Comparison of ENCODE assay signal across 8 cellular contexts in genomic region chr12:57087689-57088441, GRCh38. TPM values are rescaled to one million over a fixed set of nuclear protein-coding genes. Genes with fewer than 3 reads are reported as not detected.
A peak's percentile ranks its signal among the peaks of the same experiment; 100 is the strongest.
DNase-seq lines count a peak whose midpoint lies in the region; TF ChIP-seq lines count a peak whose summit lies in the region.

No MANE protein-coding gene starts in this region.

- peak overlapping the region; percentile 98 for H3K27ac Mint-ChIP-seq in HFFc6
- peak overlapping the region; percentile 94 for H3K27ac Mint-ChIP-seq in MCF 10A (ENCODE audit: low read depth, unreplicated experiment)

- peak overlapping the region; percentile 88 for H3K4me3 Mint-ChIP-seq in HFFc6
- H3K4me3 Mint-ChIP-seq in MCF 10A (ENCODE audit: unreplicated experiment): peak overlapping the region; percentile 90

- peaks cover 17% of the 10 kb centered on the region for H3K36me3 Mint-ChIP-seq in HFFc6 (ENCODE audit: low read depth)
- peaks cover 38% of the 10 kb centered on the region for H3K36me3 Mint-ChIP-seq in MCF 10A (ENCODE audit: insufficient read depth, unreplicated experiment)

- DNase-seq in GM12865 (ENCODE audit: low read depth) (peak; percentile 93), HFFc6 (peak; percentile 87), NCI-H1048 (lab: John Stamatoyannopoulos, UW) (peak; percentile 39), MCF 10A (ENCODE audit: unreplicated experiment) (peak; percentile 97), islet precursor cell (peak; percentile 100), NCI-H526 treated with DMSO at 0.1 percent for 48 hours (lab: John Stamatoyannopoulos, UW) (no peak)
- DNase-seq in stimulated activated CD4-positive, alpha-beta T cell treated with anti-CD3 and anti-CD28 coated beads, Interleukin-15, amount 100 ng/mL, for 24 hours: peak; percentile 94

- H3K27me3 Mint-ChIP-seq in HFFc6 (ENCODE audit: insufficient read depth): peaks cover 14% of the 10 kb centered on the region
- no peaks in the 10 kb centered on the region for H3K27me3 Mint-ChIP-seq in MCF 10A (ENCODE audit: insufficient read depth, unreplicated experiment)

- H3K9me3 Mint-ChIP-seq in HFFc6 (no peaks in the 10 kb centered on the region), MCF 10A (ENCODE audit: unreplicated experiment) (no peaks in the 10 kb centered on the region)

- CTCF ChIA-PET in MCF 10A (lab: Yijun Ruan, JAX): interaction anchor here (0.8 to 1.6 kb wide), 2 partner anchors 18 to 37 kb away, joined by 4 to 8 read pairs; no protein-coding TSS in a partner anchor

- H3K4me1 Mint-ChIP-seq in HFFc6 (ENCODE audit: low read depth) (peaks cover 54% of the 10 kb centered on the region), MCF 10A (ENCODE audit: insufficient read depth, unreplicated experiment) (peaks cover 31% of the 10 kb centered on the region)

- peak overlapping the region; percentile 99 for H3K4me3 ChIP-seq in GM12865 (ENCODE audit: low read depth, low read length)

- no peak for TF ChIP-seq CTCF in GM12865 (IDR thresholded peaks at IDR 0.05; ENCODE audit: insufficient read depth, low read depth, low read length, missing control alignments)
- no peak for TF ChIP-seq CTCF in HFFc6 (IDR thresholded peaks at IDR 0.05)
- no peak for TF ChIP-seq CTCF in VCaP (conservative IDR thresholded peaks at IDR 0.05)
- TF ChIP-seq CTCF in MCF 10A (IDR thresholded peaks at IDR 0.05; ENCODE audit: unreplicated experiment): no peak

- peak overlapping the region; percentile 96 for H3K27ac ChIP-seq in VCaP

- BruUV-seq in MCF 10A (replicated peaks; lab: Mats Ljungman, UMichigan): TSS peak; percentile 89

- intact Hi-C loops in MCF 10A (cut with micrococcal nuclease): loop anchor here (1.0 kb wide), 1 partner anchor 23 kb away; the partner anchor contains the start of gene STAT6

- POLR2A ChIA-PET in MCF 10A (lab: Yijun Ruan, JAX): interaction anchor here (0.6 to 16.5 kb wide), 33 partner anchors 9 to 1155 kb away, joined by 3 to 610 read pairs (median 4); partner anchors contain the start of genes DDIT3, LRP1, NACA and NEMP1

RNA-seq across cellular contexts. Expression of gene NAB2, which starts 1.0 kb away (rescaled TPM):
- 10 to 100 TPM; 37.9 to 48.1 (median 44.8) TPM for total RNA-seq in HFFc6 (2021; fragmentation: NEBNext Ultra II Directional; extraction: Animal tissue kit (Norgen Biotek cat#: 25700))
- 25.8 and 30.6 TPM in 2 replicates for total RNA-seq in MCF 10A (2022)

RNA-seq across cellular contexts. Expression of gene NEMP1, which starts 9.3 kb away (rescaled TPM):
- 10 to 100 TPM; 13.0 to 22.1 (median 20.7) TPM for total RNA-seq in HFFc6 (2021; fragmentation: NEBNext Ultra II Directional; extraction: Animal tissue kit (Norgen Biotek cat#: 25700))
- 17.5 and 22.5 TPM in 2 replicates for total RNA-seq in MCF 10A (2022)

RNA-seq across cellular contexts. Expression of gene STAT6, which starts 23.3 kb away (rescaled TPM):
- total RNA-seq in HFFc6 (2021; fragmentation: NEBNext Ultra II Directional; extraction: Animal tissue kit (Norgen Biotek cat#: 25700)): 100 to 1,000 TPM in 1 of 6 experiments, 10 to 100 TPM in 5; 83.7 to 102 (median 93.5) TPM
- 99.7 and 122 TPM in 2 replicates for total RNA-seq in MCF 10A (2022)

RNA-seq across cellular contexts. Expression of gene MYO1A, which starts 37.9 kb away (rescaled TPM):
- total RNA-seq in HFFc6 (2021; fragmentation: NEBNext Ultra II Directional; extraction: Animal tissue kit (Norgen Biotek cat#: 25700)): under 1 TPM in 1 of 6 experiments, not detected in 5; 0.23 TPM
- total RNA-seq in MCF 10A (2022): 0.12 and 0.42 TPM in 2 replicates

RNA-seq across cellular contexts. Expression of gene LRP1, which starts 40.4 kb away (rescaled TPM):
- 100 to 1,000 TPM; 187 to 332 (median 201) TPM for total RNA-seq in HFFc6 (2021; fragmentation: NEBNext Ultra II Directional; extraction: Animal tissue kit (Norgen Biotek cat#: 25700))
- 18.9 and 25.3 TPM in 2 replicates for total RNA-seq in MCF 10A (2022)
